ENCODE assay signal across 7 cellular contexts in the genomic region with DNA sequence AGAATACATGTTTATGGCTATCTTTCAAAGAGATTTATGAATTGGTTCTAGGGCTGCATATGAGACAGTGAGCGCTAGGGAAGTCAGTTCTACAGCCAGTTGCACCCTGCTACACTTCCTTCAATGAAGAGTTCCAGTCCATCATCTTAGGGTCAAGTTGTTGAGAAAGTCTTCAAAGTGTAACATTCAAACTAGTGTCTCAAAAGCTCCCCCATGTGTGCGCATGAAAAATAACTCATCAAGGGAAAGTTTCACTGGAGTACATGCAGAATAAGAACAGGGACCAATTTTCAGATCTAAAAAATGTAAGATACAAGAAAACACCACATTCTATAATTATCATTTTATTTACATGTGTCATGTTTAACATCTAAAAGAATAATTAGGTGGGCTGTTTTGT.
A peak's percentile ranks its signal among the peaks of the same experiment; 100 is the strongest.
DNase-seq lines count a peak whose midpoint lies in the region; ATAC-seq and TF ChIP-seq lines count a peak whose summit lies in the region.

No MANE protein-coding gene starts in this region.

- H3K4me3 ChIP-seq in ascending aorta (no peak overlapping the region), lower leg skin (ENCODE audit: low read depth, poor library complexity, severe bottlenecking) (no peak overlapping the region)

- intact Hi-C loops in ascending aorta (cut with DNase I), result loop anchor here (1.0 to 10.0 kb wide), 3 partner anchors 203 to 288 kb away; no protein-coding TSS in a partner anchor
- intact Hi-C loops in lower leg skin (cut with DNase I; ENCODE audit: low total_unique reads), result no loop called here

- ATAC-seq in HG03457 (IDR thresholded peaks at IDR 0.05; ENCODE audit: unreplicated experiment), result no peak

- DNase-seq in ascending aorta (ENCODE audit: low spot score in 2 of 2) (no peak), medulla oblongata (ENCODE audit: extremely low spot score) (peak; percentile 66), lower leg skin (ENCODE audit: low spot score in 2 of 2) (no peak)
- no peak for DNase-seq in activated naive CD4-positive, alpha-beta T cell treated with Interleukin-2 at 50 U/mL for 16 hours

- H3K27ac ChIP-seq in ascending aorta, result peak overlapping the region; percentile 68 to 69

- no peaks in the 10 kb centered on the region for H3K9me3 ChIP-seq in ascending aorta

- WGBS in lower leg skin, 2 donors, result 37 to 47% methylated on average over 2 of the region's 2 CpGs

- TF ChIP-seq POLR2A in lower leg skin (IDR thresholded peaks at IDR 0.05), result no peak

- no peak for TF ChIP-seq EP300 in Ishikawa (IDR thresholded peaks at IDR 0.05; ENCODE audit: borderline replicate concordance)

- H3K27me3 ChIP-seq in ascending aorta, result no peaks in the 10 kb centered on the region

- H3K36me3 ChIP-seq in ascending aorta, result no peaks in the 10 kb centered on the region

- TF ChIP-seq CTCF in GM12872 (IDR thresholded peaks at IDR 0.05; ENCODE audit: insufficient read depth, low read depth, low read length) (0 out of 3 replicates have a peak, but pooled peaks have one; percentile 6), ascending aorta (IDR thresholded peaks at IDR 0.05) (peak in 2 of 3 experiments; percentile 53 to 58), lower leg skin (IDR thresholded peaks at IDR 0.05) (no peak)

- peaks cover 7 to 28% of the 10 kb centered on the region in 2 donors for H3K4me1 ChIP-seq in ascending aorta

- peak; percentile 74 for TF ChIP-seq RAD21 in Ishikawa (IDR thresholded peaks at IDR 0.05; ENCODE audit: low read depth)

TF ChIP-seq in Ishikawa, 13 proteins besides CTCF, POLR2A, EP300 and RAD21:
- TF ChIP-seq NFIC (IDR thresholded peaks at IDR 0.05) (no peak), TAF1 (IDR thresholded peaks at IDR 0.05; ENCODE audit: low read depth) (no peak), FOXM1 (IDR thresholded peaks at IDR 0.05; ENCODE audit: borderline replicate concordance, low read depth) (no peak)
TF ChIP-seq in Ishikawa: peak in this region for 0.

Comparison
In these comparisons a context has a peak if more than half of its experiments do, and no peak if none do; other contexts are left out.
1. CTCF ChIP-seq: peak in GM12872 (single experiment) and ascending aorta (2 of 3); none in lower leg skin (0 of 3).